16 cellular contexts compared by ENCODE assay signal in the genomic region with DNA sequence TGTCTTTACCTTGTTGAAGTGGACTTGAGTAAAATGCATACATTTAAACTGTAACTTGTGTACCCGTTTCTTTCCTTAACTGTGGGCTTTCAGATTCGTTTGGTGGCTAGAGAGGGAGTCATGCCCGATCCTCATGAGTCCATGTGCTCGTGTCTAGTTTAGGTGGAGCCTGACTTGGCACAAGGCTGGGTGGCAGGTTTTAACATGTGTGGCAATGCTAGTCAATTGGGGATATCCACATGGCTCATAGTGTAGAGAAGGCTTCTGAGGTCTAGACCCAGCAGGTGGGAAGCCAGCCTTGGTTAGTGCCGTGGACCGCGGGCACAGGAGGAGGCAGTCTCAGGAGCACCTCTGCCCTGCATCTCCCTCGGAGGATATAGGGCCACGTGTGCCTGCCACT. TPM values are rescaled to one million over a fixed set of nuclear protein-coding genes. Genes with fewer than 3 reads are reported as not detected.
DNase-seq lines count a peak whose midpoint lies in the region; ATAC-seq, FAIRE-seq and TF ChIP-seq lines count a peak whose summit lies in the region.
"Had no signal": no experiment of that assay in that cellular context is flagged by ENCODE, and none has a peak within 500 bp of the region (broad histone marks: within the 10 kb centered on the region; RNA-seq: fewer than 3 reads in every experiment).

No MANE protein-coding gene starts in this region.

- no peaks in the 10 kb centered on the region for H3K9me3 ChIP-seq in A549
- H3K9me3 ChIP-seq in BLaER1, result peaks cover 12% of the 10 kb centered on the region
- no peaks in the 10 kb centered on the region for H3K9me3 ChIP-seq in T-helper 17 cell (ENCODE audit: control insufficient read depth, low read length, poor library complexity, severe bottlenecking)
- H3K9me3 ChIP-seq in tibial nerve, result no peaks in the 10 kb centered on the region
- H3K9me3 ChIP-seq: Peyer's patch had no signal

- DNase-seq in A549 (ENCODE audit: low read depth in 1 of 2, low spot score in 1 of 2) (no peak), T-helper 17 cell (no peak), foreskin keratinocyte (peak; percentile 21 to 57), osteocyte (ENCODE audit: extremely low spot score, unreplicated experiment) (no peak), DMS53 (lab: John Stamatoyannopoulos, UW) (no peak), erythroblast (lab: John Stamatoyannopoulos, UW) (no peak), tibial nerve (ENCODE audit: low spot score in 2 of 2) (no peak)
- DNase-seq: GM23248; NCI-H1092; NCI-H510A; stimulated activated CD4-positive, alpha-beta T cell treated with anti-CD3 and anti-CD28 coated beads, Interleukin-2, amount 100 ng/mL, for 48 hours had no signal

- no peak for TF ChIP-seq POLR2A in A549 (IDR thresholded peaks at IDR 0.05; ENCODE audit: low read length)
- no peak for TF ChIP-seq POLR2A in erythroblast (IDR thresholded peaks at IDR 0.05; ENCODE audit: low read length)
- TF ChIP-seq POLR2A in tibial nerve (IDR thresholded peaks at IDR 0.05), result no peak

- H3K27ac Mint-ChIP-seq in T-helper 17 cell (peak overlapping the region; percentile 53), osteocyte (ENCODE audit: unreplicated experiment) (no peak overlapping the region)

- H3K4me1 ChIP-seq in A549 (no peaks in the 10 kb centered on the region), BLaER1 (peaks cover 94% of the 10 kb centered on the region), foreskin keratinocyte (peaks cover 8% of the 10 kb centered on the region), tibial nerve (peaks cover 0 to 36% (median 4%) of the 10 kb centered on the region in 4 donors)

- H3K36me3 Mint-ChIP-seq in T-helper 17 cell (ENCODE audit: low read depth) (no peaks in the 10 kb centered on the region), osteocyte (ENCODE audit: unreplicated experiment) (peaks cover 6% of the 10 kb centered on the region)

- WGBS in A549 (ENCODE audit: missing lambda C conversion rate), result 86% methylated on average over 9 of the region's 9 CpGs
- 72 to 73% methylated on average over 9 of the region's 9 CpGs for WGBS in tibial nerve, 2 donors

- TF ChIP-seq EP300 in A549 (IDR thresholded peaks at IDR 0.05) (no peak), tibial nerve (IDR thresholded peaks at IDR 0.05) (no peak)

- ATAC-seq in A549 (no peak), T-helper 17 cell (no peak), foreskin keratinocyte (peak; percentile 64)
- ATAC-seq: HepG2, left lobe of liver had no signal

- H3K4me3 Mint-ChIP-seq in T-helper 17 cell (no peak overlapping the region), osteocyte (ENCODE audit: unreplicated experiment) (no peak overlapping the region)

- no peaks in the 10 kb centered on the region for H3K27me3 ChIP-seq in BLaER1
- no peaks in the 10 kb centered on the region for H3K27me3 ChIP-seq in foreskin keratinocyte
- H3K27me3 ChIP-seq in tibial nerve, result no peaks in the 10 kb centered on the region
- H3K27me3 ChIP-seq: Peyer's patch had no signal

- POLR2A ChIA-PET in A549 (lab: Yijun Ruan, JAX), result no interaction called here

- TF ChIP-seq CTCF in A549 (IDR thresholded peaks at IDR 0.05) (no peak), foreskin keratinocyte (conservative IDR thresholded peaks at IDR 0.05) (no peak), osteocyte (IDR thresholded peaks at IDR 0.05) (no peak), tibial nerve (IDR thresholded peaks at IDR 0.05) (no peak)

- no peaks in the 10 kb centered on the region for H4K20me1 ChIP-seq in BLaER1

- H3K4me2 ChIP-seq in A549 (no peak overlapping the region), BLaER1 (peak overlapping the region; percentile 82)

- H3K36me3 ChIP-seq in BLaER1 (peaks cover 5% of the 10 kb centered on the region), tibial nerve (peaks cover 0 to 4% (median 0%) of the 10 kb centered on the region in 3 donors)
- H3K36me3 ChIP-seq: Peyer's patch had no signal

- H3K27me3 Mint-ChIP-seq in T-helper 17 cell (no peaks in the 10 kb centered on the region), osteocyte (ENCODE audit: unreplicated experiment) (no peaks in the 10 kb centered on the region)

- H3K4me1 Mint-ChIP-seq in T-helper 17 cell (peaks cover 14% of the 10 kb centered on the region), osteocyte (ENCODE audit: unreplicated experiment) (peaks cover 18% of the 10 kb centered on the region)

- H3K27ac ChIP-seq in A549, result no peak overlapping the region
- H3K27ac ChIP-seq in BLaER1, result peak overlapping the region; percentile 86
- no peak overlapping the region for H3K27ac ChIP-seq in foreskin keratinocyte
- no peak overlapping the region for H3K27ac ChIP-seq in tibial nerve
- H3K27ac ChIP-seq: epithelial cell of prostate, GM23248 had no signal

- H3K4me3 ChIP-seq in A549 (no peak overlapping the region), BLaER1 (no peak overlapping the region), tibial nerve (no peak overlapping the region)
- H3K4me3 ChIP-seq: GM23248, Peyer's patch had no signal

- H3K9ac ChIP-seq in BLaER1, result no peak overlapping the region
- H3K9ac ChIP-seq: GM23248 had no signal

- peak; percentile 86 for FAIRE-seq in A549 (lab: Jason Lieb, UNC)
- FAIRE-seq: HepG2 had no signal

- no peak for TF ChIP-seq RAD21 in A549 (conservative IDR thresholded peaks at IDR 0.05 in 1 of 2, IDR thresholded peaks at IDR 0.05 in 1 of 2)

- H3K9me3 Mint-ChIP-seq in osteocyte (ENCODE audit: unreplicated experiment), result no peaks in the 10 kb centered on the region

- CTCF ChIA-PET in A549 (lab: Yijun Ruan, JAX), result interaction anchor here (4.7 kb wide), 1 partner anchor 11 kb away, joined by 37 read pairs; no protein-coding TSS in a partner anchor

TF ChIP-seq in A549, 52 proteins besides CTCF, POLR2A, EP300 and RAD21:
- TF ChIP-seq KDM5A (IDR thresholded peaks at IDR 0.05), result no peak
- TF ChIP-seq, protein P1, sequence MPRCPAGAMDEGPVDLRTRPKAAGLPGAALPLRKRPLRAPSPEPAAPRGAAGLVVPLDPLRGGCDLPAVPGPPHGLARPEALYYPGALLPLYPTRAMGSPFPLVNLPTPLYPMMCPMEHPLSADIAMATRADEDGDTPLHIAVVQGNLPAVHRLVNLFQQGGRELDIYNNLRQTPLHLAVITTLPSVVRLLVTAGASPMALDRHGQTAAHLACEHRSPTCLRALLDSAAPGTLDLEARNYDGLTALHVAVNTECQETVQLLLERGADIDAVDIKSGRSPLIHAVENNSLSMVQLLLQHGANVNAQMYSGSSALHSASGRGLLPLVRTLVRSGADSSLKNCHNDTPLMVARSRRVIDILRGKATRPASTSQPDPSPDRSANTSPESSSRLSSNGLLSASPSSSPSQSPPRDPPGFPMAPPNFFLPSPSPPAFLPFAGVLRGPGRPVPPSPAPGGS (IDR thresholded peaks at IDR 0.05), result no peak
- TF ChIP-seq HOXA7 (CRISPR knock-in tag; IDR thresholded peaks at IDR 0.05), result no peak
- TF ChIP-seq CBX2 (IDR thresholded peaks at IDR 0.05; ENCODE audit: borderline replicate concordance, low read depth), result no peak
- TF ChIP-seq ZNF302 (CRISPR knock-in tag; IDR thresholded peaks at IDR 0.05), result no peak
- TF ChIP-seq CHD2 (IDR thresholded peaks at IDR 0.05; ENCODE audit: low read length, partially characterized antibody), result no peak

RNA-seq across cellular contexts. Expression of a gene that starts 48.5 kb away (rescaled TPM):
- polyA plus RNA-seq in A549 (2011; rRNA removed) (4.4 and 4.7 TPM in 2 replicates), A549 (2017; fragmentation: RNase III; extraction: RNeasy Plus Mini Kit Qiagen cat#74134 plus additional on column Dnase treatment) (2.7 to 2.9 TPM (median 2.8 TPM) in 3 replicates), foreskin keratinocyte (0.10 and 0.12 TPM in 2 replicates)
- polyA plus RNA-seq in A549 (2012; cell fraction: cytosol; rRNA removed), result 3.0 and 3.3 TPM in 2 replicates
- polyA plus RNA-seq in A549 (2012; cell fraction: nucleus; rRNA removed), result 3.0 and 3.6 TPM in 2 replicates
- 8.1 and 10.7 TPM in 2 replicates for polyA minus RNA-seq in A549 (2011; rRNA and poly(A)+ RNA removed)
- total RNA-seq in T-helper 17 cell (1 to 10 TPM in 1 of 2 donors, under 1 TPM in 1; 0.37 to 3.3 TPM), foreskin keratinocyte (0.35 and 0.44 TPM in 2 replicates), osteocyte (2.3 and 3.7 TPM in 2 replicates), tibial nerve (1 to 10 TPM; 3.9 to 6.7 (median 5.3) TPM)

Comparison
In these comparisons a context has a peak if more than half of its experiments do, and no peak if none do; other contexts are left out.
1. DNase-seq: peak in foreskin keratinocyte (2 of 2); none in A549 (0 of 2), T-helper 17 cell (0 of 3), osteocyte (single experiment), DMS53 (single experiment), erythroblast (0 of 2) and tibial nerve (0 of 2).